ENCODE assay signal across 1 cellular context in genomic region chr20:6519556-6519955, GRCh38.
A peak's percentile ranks its signal among the peaks of the same experiment; 100 is the strongest.
TF ChIP-seq lines count a peak whose summit lies in the region.

No MANE protein-coding gene starts in this region.

TF ChIP-seq in IMR-90, 13 proteins besides CTCF, POLR2A, EP300 and RAD21:
- peak; percentile 65 for TF ChIP-seq CEBPB (IDR thresholded peaks at IDR 0.05; ENCODE audit: low read depth, low read length)
- TF ChIP-seq MAFK (IDR thresholded peaks at IDR 0.05; ENCODE audit: low read depth, low read length) = peak; percentile 31; the same call in 1 of the 2 replicates
- TF ChIP-seq NFE2L2 (IDR thresholded peaks at IDR 0.05; ENCODE audit: low read depth, low read length) = no peak
- peak; percentile 96 for TF ChIP-seq FOS (IDR thresholded peaks at IDR 0.05; ENCODE audit: low read depth, low read length)
- TF ChIP-seq BHLHE40 (IDR thresholded peaks at IDR 0.05; ENCODE audit: low read depth, low read length) = peak; percentile 27; the same call in 1 of the 2 replicates
